ENCODE assay signal across 26 cellular contexts in genomic region chr14:21240417-21240816, GRCh38. TPM values are rescaled to one million over a fixed set of nuclear protein-coding genes. Genes with fewer than 3 reads are reported as not detected.
DNase-seq lines count a peak whose midpoint lies in the region; ATAC-seq and TF ChIP-seq lines count a peak whose summit lies in the region.
"Had no signal": no experiment of that assay in that cellular context is flagged by ENCODE, and none has a peak within 500 bp of the region (broad histone marks: within the 10 kb centered on the region; RNA-seq: fewer than 3 reads in every experiment).

No MANE protein-coding gene starts in this region.

- H3K4me3 Mint-ChIP-seq in activated CD8-positive, alpha-beta T cell treated with anti-CD3 and anti-CD28 coated beads for 36 hours, result no peak overlapping the region
- H3K4me3 Mint-ChIP-seq in activated CD8-positive, alpha-beta T cell treated with anti-CD3 and anti-CD28 coated beads, Interleukin-2, amount 10 ng/mL, durations not matched to agents 7 days and 5 days, result no peak overlapping the region
- peak overlapping the region in 1 of 4 donors; percentile 58 for H3K4me3 Mint-ChIP-seq in IgD-negative memory B cell
- H3K4me3 Mint-ChIP-seq in effector memory CD8-positive, alpha-beta T cell, result no peak overlapping the region
- no peak overlapping the region for H3K4me3 Mint-ChIP-seq in stimulated activated effector memory CD8-positive, alpha-beta T cell treated with anti-CD3 and anti-CD28 coated beads, Interleukin-12 subunit alpha, Interleukin-12 subunit beta, amount 100 ng/mL, for 72 hours
- H3K4me3 Mint-ChIP-seq: memory B cell; naive thymus-derived CD4-positive, alpha-beta T cell; stimulated activated naive CD8-positive, alpha-beta T cell treated with anti-CD3 and anti-CD28 coated beads, Interleukin-15, amount 100 ng/mL, for 72 hours; T-cell had no signal

- DNase-seq in activated CD8-positive, alpha-beta T cell treated with anti-CD3 and anti-CD28 coated beads for 36 hours, result no peak
- DNase-seq in activated CD8-positive, alpha-beta T cell treated with anti-CD3 and anti-CD28 coated beads, Interleukin-2, amount 10 ng/mL, durations not matched to agents 7 days and 5 days, result no peak
- DNase-seq in effector memory CD8-positive, alpha-beta T cell, result no peak
- DNase-seq in stimulated activated effector memory CD8-positive, alpha-beta T cell treated with anti-CD3 and anti-CD28 coated beads, Interleukin-12 subunit alpha, Interleukin-12 subunit beta, amount 100 ng/mL, for 72 hours (ENCODE audit: low spot score in 2 of 2), result no peak
- DNase-seq in stimulated activated CD4-positive, alpha-beta T cell treated with anti-CD3 and anti-CD28 coated beads, Interleukin-4, amount 100 ng/mL, for 4 hours, result no peak
- DNase-seq in RPMI8226 (no peak), NOMO-1 treated with dmso at 0.1 percent for 144 hours (lab: John Stamatoyannopoulos, UW; ENCODE audit: unreplicated experiment) (no peak)
- DNase-seq: activated CD4-positive, alpha-beta T cell treated with anti-CD3 and anti-CD28 coated beads for 1 hour; activated naive CD4-positive, alpha-beta T cell treated with anti-CD3 and anti-CD28 coated beads, Interleukin-2, amount 50 U/mL, for 16 hours; CD4-positive, alpha-beta memory T cell; central memory CD4-positive, alpha-beta T cell; DMS153; head of caudate nucleus; naive thymus-derived CD4-positive, alpha-beta T cell; NCI-H2171; NCI-H510A treated with DMSO at 0.1 percent for 48 hours; SJCRH30; stimulated activated CD4-positive, alpha-beta T cell treated with anti-CD3 and anti-CD28 coated beads, Interleukin-4, amount 100 ng/mL, for 1 hour; stimulated activated naive CD8-positive, alpha-beta T cell treated with anti-CD3 and anti-CD28 coated beads, Interleukin-15, amount 100 ng/mL, for 72 hours; T-cell; tibial artery had no signal

- peaks cover 81% of the 10 kb centered on the region for H3K4me1 Mint-ChIP-seq in activated CD8-positive, alpha-beta T cell treated with anti-CD3 and anti-CD28 coated beads for 36 hours (ENCODE audit: low read depth)
- H3K4me1 Mint-ChIP-seq in activated CD8-positive, alpha-beta T cell treated with anti-CD3 and anti-CD28 coated beads, Interleukin-2, amount 10 ng/mL, durations not matched to agents 7 days and 5 days (ENCODE audit: low read depth), result peaks cover 57% of the 10 kb centered on the region
- H3K4me1 Mint-ChIP-seq in IgD-negative memory B cell, result peaks cover 27 to 52% (median 37%) of the 10 kb centered on the region in 3 donors
- peaks cover 58 to 67% of the 10 kb centered on the region in 2 donors for H3K4me1 Mint-ChIP-seq in effector memory CD8-positive, alpha-beta T cell (ENCODE audit: low read depth in 2 of 2)
- H3K4me1 Mint-ChIP-seq in stimulated activated effector memory CD8-positive, alpha-beta T cell treated with anti-CD3 and anti-CD28 coated beads, Interleukin-12 subunit alpha, Interleukin-12 subunit beta, amount 100 ng/mL, for 72 hours, result peaks cover 65% of the 10 kb centered on the region

- intact Hi-C loops in activated CD8-positive, alpha-beta T cell treated with anti-CD3 and anti-CD28 coated beads for 36 hours (cut with micrococcal nuclease), result no loop called here

- CTCF ChIA-PET in activated CD8-positive, alpha-beta T cell treated with anti-CD3 and anti-CD28 coated beads for 36 hours (lab: Charles Lee), result interaction anchor here (1.0 to 7.8 kb wide), 5 partner anchors 8 to 140 kb away, joined by 3 to 56 read pairs (median 3); no protein-coding TSS in a partner anchor
- CTCF ChIA-PET in activated CD8-positive, alpha-beta T cell treated with anti-CD3 and anti-CD28 coated beads, Interleukin-2, amount 10 ng/mL, durations not matched to agents 7 days and 5 days (lab: Charles Lee), result interaction anchor here (1.5 to 5.3 kb wide), 3 partner anchors 9 to 25 kb away, joined by 4 to 37 read pairs (median 22); no protein-coding TSS in a partner anchor

- no peak for TF ChIP-seq CTCF in activated CD8-positive, alpha-beta T cell treated with anti-CD3 and anti-CD28 coated beads for 36 hours (IDR thresholded peaks at IDR 0.05)

- no peak for ATAC-seq in activated CD8-positive, alpha-beta T cell treated with anti-CD3 and anti-CD28 coated beads for 36 hours
- ATAC-seq in activated CD8-positive, alpha-beta T cell treated with anti-CD3 and anti-CD28 coated beads, Interleukin-2, amount 10 ng/mL, durations not matched to agents 7 days and 5 days, result no peak
- ATAC-seq in effector memory CD8-positive, alpha-beta T cell (replicated peaks), result no peak
- no peak for ATAC-seq in stimulated activated effector memory CD8-positive, alpha-beta T cell treated with anti-CD3 and anti-CD28 coated beads, Interleukin-12 subunit alpha, Interleukin-12 subunit beta, amount 100 ng/mL, for 72 hours
- ATAC-seq: naive thymus-derived CD4-positive, alpha-beta T cell; Panc1; stimulated activated naive CD8-positive, alpha-beta T cell treated with anti-CD3 and anti-CD28 coated beads, Interleukin-15, amount 100 ng/mL, for 72 hours; T-cell had no signal

- H3K27ac Mint-ChIP-seq in activated CD8-positive, alpha-beta T cell treated with anti-CD3 and anti-CD28 coated beads for 36 hours, result peak overlapping the region; percentile 38
- no peak overlapping the region for H3K27ac Mint-ChIP-seq in activated CD8-positive, alpha-beta T cell treated with anti-CD3 and anti-CD28 coated beads, Interleukin-2, amount 10 ng/mL, durations not matched to agents 7 days and 5 days
- peak overlapping the region; percentile 54 to 67 (median 58) for H3K27ac Mint-ChIP-seq in IgD-negative memory B cell
- peak overlapping the region; percentile 67 to 73 for H3K27ac Mint-ChIP-seq in effector memory CD8-positive, alpha-beta T cell
- H3K27ac Mint-ChIP-seq in stimulated activated effector memory CD8-positive, alpha-beta T cell treated with anti-CD3 and anti-CD28 coated beads, Interleukin-12 subunit alpha, Interleukin-12 subunit beta, amount 100 ng/mL, for 72 hours, result peak overlapping the region; percentile 4
- H3K27ac Mint-ChIP-seq: memory B cell had no signal

- POLR2A ChIA-PET in activated CD8-positive, alpha-beta T cell treated with anti-CD3 and anti-CD28 coated beads for 36 hours (lab: Charles Lee), result interaction anchor here (1.1 to 12.7 kb wide), 4 partner anchors 9 to 140 kb away, joined by 4 to 146 read pairs (median 16); no protein-coding TSS in a partner anchor
- POLR2A ChIA-PET in activated CD8-positive, alpha-beta T cell treated with anti-CD3 and anti-CD28 coated beads, Interleukin-2, amount 10 ng/mL, durations not matched to agents 7 days and 5 days (lab: Charles Lee), result no interaction called here

- no peaks in the 10 kb centered on the region for H3K27me3 Mint-ChIP-seq in activated CD8-positive, alpha-beta T cell treated with anti-CD3 and anti-CD28 coated beads for 36 hours
- H3K27me3 Mint-ChIP-seq in activated CD8-positive, alpha-beta T cell treated with anti-CD3 and anti-CD28 coated beads, Interleukin-2, amount 10 ng/mL, durations not matched to agents 7 days and 5 days (ENCODE audit: low read depth), result no peaks in the 10 kb centered on the region
- no peaks in the 10 kb centered on the region for H3K27me3 Mint-ChIP-seq in IgD-negative memory B cell
- H3K27me3 Mint-ChIP-seq in effector memory CD8-positive, alpha-beta T cell, result no peaks in the 10 kb centered on the region
- H3K27me3 Mint-ChIP-seq: CD4-positive, alpha-beta memory T cell; memory B cell; naive thymus-derived CD4-positive, alpha-beta T cell; stimulated activated naive CD8-positive, alpha-beta T cell treated with anti-CD3 and anti-CD28 coated beads, Interleukin-15, amount 100 ng/mL, for 72 hours; T-cell had no signal

- peaks cover 59% of the 10 kb centered on the region for H3K36me3 Mint-ChIP-seq in activated CD8-positive, alpha-beta T cell treated with anti-CD3 and anti-CD28 coated beads for 36 hours (ENCODE audit: low read depth)
- H3K36me3 Mint-ChIP-seq in activated CD8-positive, alpha-beta T cell treated with anti-CD3 and anti-CD28 coated beads, Interleukin-2, amount 10 ng/mL, durations not matched to agents 7 days and 5 days (ENCODE audit: low read depth), result peaks cover 68% of the 10 kb centered on the region
- no peaks in the 10 kb centered on the region for H3K36me3 Mint-ChIP-seq in IgD-negative memory B cell
- H3K36me3 Mint-ChIP-seq in effector memory CD8-positive, alpha-beta T cell (ENCODE audit: insufficient read depth), result peaks cover 85% of the 10 kb centered on the region
- peaks cover 100% of the 10 kb centered on the region for H3K36me3 Mint-ChIP-seq in stimulated activated effector memory CD8-positive, alpha-beta T cell treated with anti-CD3 and anti-CD28 coated beads, Interleukin-12 subunit alpha, Interleukin-12 subunit beta, amount 100 ng/mL, for 72 hours

- no peaks in the 10 kb centered on the region for H3K9me3 Mint-ChIP-seq in activated CD8-positive, alpha-beta T cell treated with anti-CD3 and anti-CD28 coated beads for 36 hours
- H3K9me3 Mint-ChIP-seq in activated CD8-positive, alpha-beta T cell treated with anti-CD3 and anti-CD28 coated beads, Interleukin-2, amount 10 ng/mL, durations not matched to agents 7 days and 5 days (ENCODE audit: insufficient read depth), result no peaks in the 10 kb centered on the region
- H3K9me3 Mint-ChIP-seq in IgD-negative memory B cell, result no peaks in the 10 kb centered on the region
- no peaks in the 10 kb centered on the region for H3K9me3 Mint-ChIP-seq in effector memory CD8-positive, alpha-beta T cell
- H3K9me3 Mint-ChIP-seq in stimulated activated effector memory CD8-positive, alpha-beta T cell treated with anti-CD3 and anti-CD28 coated beads, Interleukin-12 subunit alpha, Interleukin-12 subunit beta, amount 100 ng/mL, for 72 hours, result no peaks in the 10 kb centered on the region
- H3K9me3 Mint-ChIP-seq: memory B cell; naive thymus-derived CD4-positive, alpha-beta T cell; stimulated activated naive CD8-positive, alpha-beta T cell treated with anti-CD3 and anti-CD28 coated beads, Interleukin-15, amount 100 ng/mL, for 72 hours; T-cell had no signal

RNA-seq across cellular contexts. Expression of gene HNRNPC, which starts 28.8 kb away (rescaled TPM):
- total RNA-seq in activated CD8-positive, alpha-beta T cell treated with anti-CD3 and anti-CD28 coated beads for 36 hours, result 1,000 to 10,000 TPM; 1,078 to 1,115 TPM
- total RNA-seq in activated CD8-positive, alpha-beta T cell treated with anti-CD3 and anti-CD28 coated beads, Interleukin-2, amount 10 ng/mL, durations not matched to agents 7 days and 5 days, result 100 to 1,000 TPM; 768 to 782 TPM
- polyA plus RNA-seq in IgD-negative memory B cell, result 741 TPM

RNA-seq across cellular contexts. Expression of gene RPGRIP1, which starts 39.5 kb away (rescaled TPM):
- not detected for total RNA-seq in activated CD8-positive, alpha-beta T cell treated with anti-CD3 and anti-CD28 coated beads for 36 hours
- total RNA-seq in activated CD8-positive, alpha-beta T cell treated with anti-CD3 and anti-CD28 coated beads, Interleukin-2, amount 10 ng/mL, durations not matched to agents 7 days and 5 days, result not detected
- 0.14 TPM for polyA plus RNA-seq in IgD-negative memory B cell
- total RNA-seq: activated CD8-positive, alpha-beta memory T cell treated with anti-CD3 and anti-CD28 coated beads for 36 hours; osteocyte; SJCRH30 had no signal
- polyA plus RNA-seq: CD4-positive, alpha-beta memory T cell; naive thymus-derived CD4-positive, alpha-beta T cell had no signal
